Comparison of ENCODE assay signal across 8 cellular contexts in the genomic region with DNA sequence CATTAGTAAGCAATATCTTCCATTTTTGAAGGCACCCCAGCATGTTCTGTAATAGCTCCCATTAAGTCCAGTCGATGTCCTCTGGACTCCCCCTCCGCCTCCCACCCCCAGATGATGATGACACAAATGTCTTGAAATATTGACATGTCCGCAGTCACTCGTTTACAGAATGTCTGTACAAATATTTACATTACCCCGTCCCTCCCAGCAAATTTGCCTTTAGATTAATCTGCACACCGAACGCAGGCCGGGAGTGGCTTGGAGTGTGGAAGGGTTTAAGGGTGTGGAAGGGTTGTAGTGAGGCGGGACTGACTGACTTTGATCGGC. TPM values are rescaled to one million over a fixed set of nuclear protein-coding genes. Genes with fewer than 3 reads are reported as not detected.
DNase-seq lines count a peak whose midpoint lies in the region; ATAC-seq and TF ChIP-seq lines count a peak whose summit lies in the region.

No MANE protein-coding gene starts in this region.

- no peaks in the 10 kb centered on the region for H3K36me3 Mint-ChIP-seq in CD4-positive, CD25-positive, alpha-beta regulatory T cell
- no peaks in the 10 kb centered on the region for H3K36me3 Mint-ChIP-seq in neural progenitor cell

- H3K27ac ChIP-seq in CD4-positive, CD25-positive, alpha-beta regulatory T cell (ENCODE audit: insufficient read depth, low read length, poor library complexity, severe bottlenecking), result no peak overlapping the region
- H3K27ac ChIP-seq in ectodermal cell (ENCODE audit: insufficient read depth, low read depth, low read length, poor library complexity, severe bottlenecking) (no peak overlapping the region), neural progenitor cell (no peak overlapping the region)

- peaks cover 0 to 13% (median 5%) of the 10 kb centered on the region in 4 donors for H3K4me1 Mint-ChIP-seq in CD4-positive, CD25-positive, alpha-beta regulatory T cell
- H3K4me1 Mint-ChIP-seq in neural progenitor cell, result peaks cover 19% of the 10 kb centered on the region

- no peak overlapping the region for H3K9ac ChIP-seq in neural progenitor cell

- WGBS in ectodermal cell, 2 experiments, result 23 to 32% methylated on average over 9 to 10 of the region's 10 CpGs

- peaks cover 44% of the 10 kb centered on the region for H3K27me3 ChIP-seq in CD4-positive, CD25-positive, alpha-beta regulatory T cell (ENCODE audit: control insufficient read depth, insufficient read depth, low read length)
- H3K27me3 ChIP-seq in ectodermal cell (ENCODE audit: control insufficient read depth, insufficient read depth, low read length, poor library complexity, severe bottlenecking) (peaks cover 31% of the 10 kb centered on the region), neural progenitor cell (peaks cover 33% of the 10 kb centered on the region)

- H3K4me1 ChIP-seq in CD4-positive, CD25-positive, alpha-beta regulatory T cell (ENCODE audit: control insufficient read depth, insufficient read depth, low read length, poor library complexity, severe bottlenecking), result peaks cover 19% of the 10 kb centered on the region
- H3K4me1 ChIP-seq in ectodermal cell (ENCODE audit: control insufficient read depth, insufficient read depth, low read length), result peaks cover 14% of the 10 kb centered on the region
- H3K4me1 ChIP-seq in neural progenitor cell, result peaks cover 19% of the 10 kb centered on the region

- H3K4me2 ChIP-seq in neural progenitor cell, result peak overlapping the region; percentile 88

- H3K4me3 Mint-ChIP-seq in CD4-positive, CD25-positive, alpha-beta regulatory T cell, result peak overlapping the region; percentile 76 to 83 (median 81)
- H3K4me3 Mint-ChIP-seq in neural progenitor cell, result peak overlapping the region; percentile 91

- no peaks in the 10 kb centered on the region for H3K36me3 ChIP-seq in CD4-positive, CD25-positive, alpha-beta regulatory T cell (ENCODE audit: control insufficient read depth, insufficient read depth, low read length)
- H3K36me3 ChIP-seq in ectodermal cell (ENCODE audit: control insufficient read depth, insufficient read depth, low read length) (no peaks in the 10 kb centered on the region), neural progenitor cell (no peaks in the 10 kb centered on the region)

- no peak overlapping the region for H3K27ac Mint-ChIP-seq in CD4-positive, CD25-positive, alpha-beta regulatory T cell
- H3K27ac Mint-ChIP-seq in neural progenitor cell, result peak overlapping the region; percentile 73

- TF ChIP-seq CTCF in neural progenitor cell (IDR thresholded peaks at IDR 0.05), result no peak
- no peak for TF ChIP-seq CTCF in omental fat pad (IDR thresholded peaks at IDR 0.05)

- H2AFZ ChIP-seq in neural progenitor cell (replicated peaks), result peak overlapping the region; percentile 86

- no peak for DNase-seq in CD4-positive, CD25-positive, alpha-beta regulatory T cell
- DNase-seq in NCI-H526 (lab: John Stamatoyannopoulos, UW) (peak; percentile 77 to 91), neural progenitor cell (ENCODE audit: low spot score) (no peak), NCI-H2227 treated with DMSO at 0.1 percent for 48 hours (lab: John Stamatoyannopoulos, UW) (no peak), putamen (ENCODE audit: low spot score) (no peak), omental fat pad (ENCODE audit: low spot score) (no peak)
- DNase-seq in activated CD4-positive, alpha-beta T cell treated with anti-CD3 and anti-CD28 coated beads, Interleukin-2, amount 50 U/mL, for 48 hours, result no peak

- peaks cover 15% of the 10 kb centered on the region for H4K20me1 ChIP-seq in neural progenitor cell (ENCODE audit: low read depth)

- no peak overlapping the region for H3K4me3 ChIP-seq in CD4-positive, CD25-positive, alpha-beta regulatory T cell (ENCODE audit: low read depth, low read length)
- H3K4me3 ChIP-seq in ectodermal cell (ENCODE audit: insufficient read depth, low read depth, low read length), result peak overlapping the region; percentile 94
- H3K4me3 ChIP-seq in neural progenitor cell, result peak overlapping the region; percentile 100

- H3F3A ChIP-seq in neural progenitor cell (ENCODE audit: low read depth), result peaks cover 32% of the 10 kb centered on the region

- H3K79me2 ChIP-seq in neural progenitor cell (ENCODE audit: low read depth), result peaks cover 14% of the 10 kb centered on the region

- peaks cover 61% of the 10 kb centered on the region for H3K27me3 Mint-ChIP-seq in CD4-positive, CD25-positive, alpha-beta regulatory T cell
- peaks cover 24% of the 10 kb centered on the region for H3K27me3 Mint-ChIP-seq in neural progenitor cell (ENCODE audit: insufficient read depth, low read depth)

- H3K9me3 Mint-ChIP-seq in CD4-positive, CD25-positive, alpha-beta regulatory T cell, result peaks cover 0 to under 1% (median 0%) of the 10 kb centered on the region in 7 donors
- H3K9me3 Mint-ChIP-seq in neural progenitor cell, result no peaks in the 10 kb centered on the region

- no peaks in the 10 kb centered on the region for H3K9me3 ChIP-seq in CD4-positive, CD25-positive, alpha-beta regulatory T cell (ENCODE audit: control insufficient read depth in 2 of 2, low read length in 2 of 2)
- H3K9me3 ChIP-seq in ectodermal cell (ENCODE audit: control insufficient read depth, low read length) (no peaks in the 10 kb centered on the region), neural progenitor cell (ENCODE audit: low read depth) (no peaks in the 10 kb centered on the region)

- no peak for ATAC-seq in CD4-positive, CD25-positive, alpha-beta regulatory T cell (ENCODE audit: low read depth in 2 of 2)
- ATAC-seq in omental fat pad (ENCODE audit: low FRiP score), result no peak

RNA-seq across cellular contexts. Expression of gene OSBPL6, which starts 0.9 kb away (rescaled TPM):
- total RNA-seq in CD4-positive, CD25-positive, alpha-beta regulatory T cell, result not detected
- under 1 TPM in 1 of 4 donors, not detected in 3; 0.34 TPM for polyA plus RNA-seq in CD4-positive, CD25-positive, alpha-beta regulatory T cell
- 15.3 TPM for polyA plus RNA-seq in ectodermal cell (2013, experiment 1 of 4)
- polyA plus RNA-seq in ectodermal cell (2013, experiment 2 of 4), result 13.8 TPM
- 12.7 TPM for polyA plus RNA-seq in ectodermal cell (2013, experiment 3 of 4)
- 12.7 TPM for polyA plus RNA-seq in ectodermal cell (2013, experiment 4 of 4)
- total RNA-seq in neural progenitor cell (ENCODE audit: low replicate concordance), result 14.0 and 14.8 TPM in 2 replicates
- 1 to 10 TPM; 1.1 to 2.0 (median 1.6) TPM for total RNA-seq in omental fat pad

Comparison
In these comparisons a context has a peak if more than half of its experiments do, and no peak if none do; other contexts are left out.
1. DNase-seq: peak in NCI-H526 (2 of 2); none in CD4-positive, CD25-positive, alpha-beta regulatory T cell (0 of 3), neural progenitor cell (single experiment), NCI-H2227 treated with DMSO at 0.1 percent for 48 hours (single experiment), activated CD4-positive, alpha-beta T cell treated with anti-CD3 and anti-CD28 coated beads, Interleukin-2, amount 50 U/mL, for 48 hours (0 of 2), putamen (single experiment) and omental fat pad (single experiment).